In the genomic region with DNA sequence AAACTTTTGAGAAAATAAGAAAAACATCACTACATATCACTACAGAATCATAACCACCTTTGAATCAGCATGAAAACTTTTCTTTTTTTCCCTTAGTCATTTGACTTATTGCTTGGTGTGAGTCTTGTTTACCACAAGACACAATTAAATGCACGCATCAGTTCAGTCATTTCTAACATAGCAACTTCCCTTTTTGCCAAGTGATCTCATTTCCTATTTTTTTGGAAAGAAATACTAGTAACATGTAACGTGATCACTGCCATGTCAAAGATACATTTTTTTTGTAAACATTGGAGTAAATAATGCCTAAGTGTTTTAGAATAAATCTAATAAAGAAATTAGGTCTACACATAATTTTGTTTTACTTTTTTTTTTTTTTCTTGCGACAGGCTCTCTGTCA, we compare ENCODE assay signal across 8 cellular contexts. TPM values are rescaled to one million over a fixed set of nuclear protein-coding genes. Genes with fewer than 3 reads are reported as not detected.
DNase-seq lines count a peak whose midpoint lies in the region; ATAC-seq and TF ChIP-seq lines count a peak whose summit lies in the region.

No MANE protein-coding gene starts in this region.

- H3K79me2 ChIP-seq in GM23248 (ENCODE audit: insufficient read depth) = no peaks in the 10 kb centered on the region

- H2AFZ ChIP-seq in GM23248 = no peak overlapping the region

- H3K4me1 ChIP-seq in GM23248 (ENCODE audit: insufficient read depth) (peaks cover 40% of the 10 kb centered on the region), endodermal cell (ENCODE audit: control insufficient read depth, insufficient read depth, low read length) (no peaks in the 10 kb centered on the region)

- H3K9me3 Mint-ChIP-seq in activated T-helper 1 cell treated with anti-CD3 and anti-CD28 coated beads, Interleukin-12 subunit alpha, Interleukin-12 subunit beta, Interleukin-2, Interleukin-4 antibody, amounts not matched to agents 30 ng/mL and 10 ng/mL and 1 ng/mL, durations not matched to agents 14 hours and 24 hours and 36 hours = peaks cover 3% of the 10 kb centered on the region
- H3K9me3 Mint-ChIP-seq in endodermal cell = no peaks in the 10 kb centered on the region

- WGBS in GM23248 (ENCODE audit: low coverage in 1 of 2, low lambda C conversion rate in 2 of 2, missing lambda C conversion rate in 2 of 2), 2 experiments = 17 to 24% methylated on average over 3 of the region's 3 CpGs
- 89% methylated on average over 2 of the region's 3 CpGs; no CpG with 5 or more reads in 1 of the 2 experiments for WGBS in endodermal cell (ENCODE audit: insufficient coverage in 1 of 2, insufficient read length in 1 of 2), 2 experiments

- H3K36me3 ChIP-seq in GM23248 (ENCODE audit: low read depth) (no peaks in the 10 kb centered on the region), endodermal cell (ENCODE audit: control insufficient read depth, insufficient read depth, low read length) (no peaks in the 10 kb centered on the region)

- H3K9ac ChIP-seq in GM23248 (no peak overlapping the region), endodermal cell (ENCODE audit: extremely low read depth, low read length, poor library complexity, severe bottlenecking) (no peak overlapping the region)

- no peaks in the 10 kb centered on the region for H4K20me1 ChIP-seq in GM23248 (ENCODE audit: insufficient read depth)

- peak overlapping the region; percentile 43 for H3K4me2 ChIP-seq in GM23248 (ENCODE audit: unreplicated experiment)

- H3K4me1 Mint-ChIP-seq in activated T-helper 1 cell treated with anti-CD3 and anti-CD28 coated beads, Interleukin-12 subunit alpha, Interleukin-12 subunit beta, Interleukin-2, Interleukin-4 antibody, amounts not matched to agents 30 ng/mL and 10 ng/mL and 1 ng/mL, durations not matched to agents 14 hours and 24 hours and 36 hours (ENCODE audit: low read depth) = peaks cover 37% of the 10 kb centered on the region
- peaks cover 2% of the 10 kb centered on the region for H3K4me1 Mint-ChIP-seq in endodermal cell

- intact Hi-C loops in activated T-helper 1 cell treated with anti-CD3 and anti-CD28 coated beads, Interleukin-12 subunit alpha, Interleukin-12 subunit beta, Interleukin-2, Interleukin-4 antibody, amounts not matched to agents 30 ng/mL and 10 ng/mL and 1 ng/mL, durations not matched to agents 14 hours and 24 hours and 36 hours (cut with micrococcal nuclease) = loop anchor here (1.0 kb wide), 1 partner anchor 17 kb away; no protein-coding TSS in a partner anchor

- DNase-seq in GM23248 = peak; percentile 86
- DNase-seq in KG1 (lab: John Stamatoyannopoulos, UW) = peak; percentile 36
- DNase-seq in germinal center (ENCODE audit: low spot score) = peak; percentile 9
- no peak for DNase-seq in COLO829 (ENCODE audit: low spot score)
- no peak for DNase-seq in activated T-helper 1 cell treated with anti-CD3 and anti-CD28 coated beads, Interleukin-12 subunit alpha, Interleukin-12 subunit beta, Interleukin-2, Interleukin-4 antibody, amounts not matched to agents 30 ng/mL and 10 ng/mL and 1 ng/mL, durations not matched to agents 14 hours and 24 hours and 36 hours (ENCODE audit: low spot score)
- no peak for DNase-seq in GM19240 (ENCODE audit: insufficient read length, low spot score)
- no peak for DNase-seq in endodermal cell

- H3K4me3 ChIP-seq in GM23248 (no peak overlapping the region), endodermal cell (ENCODE audit: low read length) (no peak overlapping the region)

- H3K36me3 Mint-ChIP-seq in activated T-helper 1 cell treated with anti-CD3 and anti-CD28 coated beads, Interleukin-12 subunit alpha, Interleukin-12 subunit beta, Interleukin-2, Interleukin-4 antibody, amounts not matched to agents 30 ng/mL and 10 ng/mL and 1 ng/mL, durations not matched to agents 14 hours and 24 hours and 36 hours (ENCODE audit: low read depth) = peaks cover 1% of the 10 kb centered on the region
- H3K36me3 Mint-ChIP-seq in endodermal cell (ENCODE audit: low read depth) = no peaks in the 10 kb centered on the region

- H3K9me2 ChIP-seq in GM23248 (ENCODE audit: insufficient read depth) = no peaks in the 10 kb centered on the region

- H3K27ac ChIP-seq in GM23248 (peak overlapping the region; percentile 80), endodermal cell (ENCODE audit: low read depth, low read length) (no peak overlapping the region)

- H3K9me3 ChIP-seq in GM23248 (ENCODE audit: low read depth) = no peaks in the 10 kb centered on the region
- H3K9me3 ChIP-seq in endodermal cell (ENCODE audit: control insufficient read depth, low read length) = no peaks in the 10 kb centered on the region

- no peaks in the 10 kb centered on the region for H3K27me3 ChIP-seq in GM23248 (replicated peaks; ENCODE audit: insufficient read depth)
- H3K27me3 ChIP-seq in endodermal cell (ENCODE audit: control insufficient read depth, insufficient read depth, low read length, poor library complexity, severe bottlenecking) = no peaks in the 10 kb centered on the region

- peaks cover 25% of the 10 kb centered on the region for H3F3A ChIP-seq in GM23248 (ENCODE audit: insufficient read depth)

- H3K27me3 Mint-ChIP-seq in activated T-helper 1 cell treated with anti-CD3 and anti-CD28 coated beads, Interleukin-12 subunit alpha, Interleukin-12 subunit beta, Interleukin-2, Interleukin-4 antibody, amounts not matched to agents 30 ng/mL and 10 ng/mL and 1 ng/mL, durations not matched to agents 14 hours and 24 hours and 36 hours (ENCODE audit: insufficient read depth) = no peaks in the 10 kb centered on the region
- H3K27me3 Mint-ChIP-seq in endodermal cell (ENCODE audit: insufficient read depth) = no peaks in the 10 kb centered on the region

- in situ Hi-C loops in GM23248 (cut with MboI) = no loop called here

- H3K4me3 Mint-ChIP-seq in activated T-helper 1 cell treated with anti-CD3 and anti-CD28 coated beads, Interleukin-12 subunit alpha, Interleukin-12 subunit beta, Interleukin-2, Interleukin-4 antibody, amounts not matched to agents 30 ng/mL and 10 ng/mL and 1 ng/mL, durations not matched to agents 14 hours and 24 hours and 36 hours = no peak overlapping the region
- H3K4me3 Mint-ChIP-seq in endodermal cell = no peak overlapping the region

- TF ChIP-seq CTCF in endodermal cell (conservative IDR thresholded peaks at IDR 0.05) = no peak

- ATAC-seq in GM18498 (IDR thresholded peaks at IDR 0.05; ENCODE audit: unreplicated experiment) = peak; percentile 79

- no peak overlapping the region for H3K27ac Mint-ChIP-seq in activated T-helper 1 cell treated with anti-CD3 and anti-CD28 coated beads, Interleukin-12 subunit alpha, Interleukin-12 subunit beta, Interleukin-2, Interleukin-4 antibody, amounts not matched to agents 30 ng/mL and 10 ng/mL and 1 ng/mL, durations not matched to agents 14 hours and 24 hours and 36 hours
- H3K27ac Mint-ChIP-seq in endodermal cell = no peak overlapping the region

RNA-seq across cellular contexts. Expression of gene CXCL8, which starts 5.1 kb away (rescaled TPM):
- total RNA-seq in GM23248 (2014; rRNA removed; shearing (Covaris generic)) = 20.0 TPM in 2 replicates
- 15.5 and 15.9 TPM in 2 replicates for polyA plus RNA-seq in GM23248 (2016; fragmentation: Nextera tagmentation; extraction: Ambion mirVana)
- 10.7 and 13.4 TPM in 2 replicates for total RNA-seq in activated T-helper 1 cell treated with anti-CD3 and anti-CD28 coated beads, Interleukin-12 subunit alpha, Interleukin-12 subunit beta, Interleukin-2, Interleukin-4 antibody, amounts not matched to agents 30 ng/mL and 10 ng/mL and 1 ng/mL, durations not matched to agents 14 hours and 24 hours and 36 hours
- not detected for total RNA-seq in endodermal cell
- polyA plus RNA-seq in endodermal cell (2013, experiment 1 of 2) = not detected
- polyA plus RNA-seq in endodermal cell (2013, experiment 2 of 2) = not detected

Comparison
In these comparisons a context has a peak if more than half of its experiments do, and no peak if none do; other contexts are left out.
1. DNase-seq: peak in GM23248 (single experiment), KG1 (single experiment) and germinal center (single experiment); none in COLO829 (single experiment), activated T-helper 1 cell treated with anti-CD3 and anti-CD28 coated beads, Interleukin-12 subunit alpha, Interleukin-12 subunit beta, Interleukin-2, Interleukin-4 antibody, amounts not matched to agents 30 ng/mL and 10 ng/mL and 1 ng/mL, durations not matched to agents 14 hours and 24 hours and 36 hours (single experiment), GM19240 (single experiment) and endodermal cell (single experiment).
2. RNA of gene CXCL8, which starts 5.1 kb away (total RNA-seq): 20.0 TPM in GM23248 and 10.7 to 13.4 TPM in activated T-helper 1 cell treated with anti-CD3 and anti-CD28 coated beads, Interleukin-12 subunit alpha, Interleukin-12 subunit beta, Interleukin-2, Interleukin-4 antibody, amounts not matched to agents 30 ng/mL and 10 ng/mL and 1 ng/mL, durations not matched to agents 14 hours and 24 hours and 36 hours; not detected in endodermal cell; every median in the first group is over 10 times any median in the second.